In genomic region chr16:85055503-85056210, GRCh38 we compare ENCODE assay signal across 8 cellular contexts. TPM values are rescaled to one million over a fixed set of nuclear protein-coding genes. Genes with fewer than 3 reads are reported as not detected.
DNase-seq lines count a peak whose midpoint lies in the region; ATAC-seq and TF ChIP-seq lines count a peak whose summit lies in the region.

No MANE protein-coding gene starts in this region.

- peak overlapping the region; percentile 19 for H3K4me3 ChIP-seq in astrocyte of the spinal cord (ENCODE audit: low read depth, low read length)

- in situ Hi-C loops in astrocyte of the spinal cord (cut with HindIII; ENCODE audit: low sequenced_read_pairs) = no loop called here

- DNase-seq in T-helper 9 cell (peak; percentile 65), astrocyte of the spinal cord (ENCODE audit: low read depth, low spot score) (no peak), left colon (peak; percentile 46 to 69), NCI-H2029 treated with DMSO at 0.1 percent for 48 hours (lab: John Stamatoyannopoulos, UW) (no peak), HuH-7.5 (ENCODE audit: low spot score) (no peak)
- peak; percentile 49 to 57 for DNase-seq in stimulated activated CD4-positive, alpha-beta T cell treated with anti-CD3 and anti-CD28 coated beads, Interleukin-2, amount 100 ng/mL, for 48 hours

- intact Hi-C loops in left colon (cut with DNase I, micrococcal nuclease) = no loop called here

- ATAC-seq in GM18907 (IDR thresholded peaks at IDR 0.05; ENCODE audit: unreplicated experiment) (peak; percentile 89), HG03175 (IDR thresholded peaks at IDR 0.05; ENCODE audit: unreplicated experiment) (peak; percentile 92), left colon (peak; percentile 59)

- TF ChIP-seq CTCF in astrocyte of the spinal cord (IDR thresholded peaks at IDR 0.05; ENCODE audit: low read depth, low read length) = no peak

RNA-seq across cellular contexts. Expression of gene KIAA0513, which starts 28.1 kb away (rescaled TPM):
- 10 to 100 TPM; 28.9 to 40.3 TPM for total RNA-seq in left colon

RNA-seq across cellular contexts. Expression of gene ZDHHC7, which starts 44.3 kb away (rescaled TPM):
- total RNA-seq in left colon = 10 to 100 TPM; 73.9 to 76.9 TPM

RNA-seq across cellular contexts. Expression of gene CIBAR2, which starts 56.6 kb away (rescaled TPM):
- not detected for total RNA-seq in left colon

Comparison
In these comparisons a context has a peak if more than half of its experiments do, and no peak if none do; other contexts are left out.
1. DNase-seq: peak in T-helper 9 cell (single experiment), left colon (2 of 2) and stimulated activated CD4-positive, alpha-beta T cell treated with anti-CD3 and anti-CD28 coated beads, Interleukin-2, amount 100 ng/mL, for 48 hours (2 of 2); none in astrocyte of the spinal cord (single experiment), NCI-H2029 treated with DMSO at 0.1 percent for 48 hours (single experiment) and HuH-7.5 (single experiment).
2. Peak in every context shown above with its lines, with median percentiles within 50 percentile points of each other: ATAC-seq.